In the genomic region with DNA sequence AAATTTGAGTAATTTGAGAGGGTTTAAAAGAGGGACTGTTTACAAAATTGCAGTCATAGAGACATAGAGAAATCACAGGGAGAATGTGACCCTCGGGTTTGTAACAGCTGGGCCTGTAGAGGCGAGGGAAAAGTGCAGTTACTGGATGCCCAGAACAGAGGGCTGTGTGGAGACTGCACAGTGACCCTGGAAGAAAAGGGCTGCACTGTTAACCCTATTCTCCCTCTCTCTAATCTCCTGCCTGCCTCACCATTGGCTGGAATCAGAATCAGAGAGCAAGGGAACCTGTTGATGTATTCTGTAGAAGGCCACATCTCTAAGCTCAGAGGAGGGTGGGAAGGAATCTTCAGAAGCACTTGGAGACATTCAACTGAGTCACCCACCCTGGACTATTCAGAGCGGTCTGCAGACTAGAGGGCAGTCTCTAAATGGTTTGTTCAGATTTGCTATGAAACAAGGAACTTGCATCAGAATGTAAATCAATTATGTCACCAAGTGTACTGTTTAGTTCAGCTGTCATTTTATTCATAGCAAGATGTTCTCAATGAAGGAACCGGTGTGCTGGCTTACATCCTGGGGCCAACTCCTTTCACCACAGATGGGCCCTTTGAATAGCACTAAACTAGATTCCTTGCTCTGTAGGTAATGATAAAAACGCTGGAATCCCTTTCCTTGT, we compare ENCODE assay signal across 15 cellular contexts.
A peak's percentile ranks its signal among the peaks of the same experiment; 100 is the strongest.
DNase-seq lines count a peak whose midpoint lies in the region; ATAC-seq, FAIRE-seq and TF ChIP-seq lines count a peak whose summit lies in the region.
"Had no signal": no experiment of that assay in that cellular context is flagged by ENCODE, and none has a peak within 500 bp of the region (broad histone marks: within the 10 kb centered on the region; RNA-seq: fewer than 3 reads in every experiment).

No MANE protein-coding gene starts in this region.

- H3K36me3 ChIP-seq in keratinocyte (ENCODE audit: control insufficient read depth in 2 of 2, extremely low read depth in 1 of 2, insufficient read depth in 2 of 2, low read length in 2 of 2) (no peaks in the 10 kb centered on the region), breast epithelium (no peaks in the 10 kb centered on the region)
- H3K36me3 ChIP-seq: adrenal gland had no signal

- no peak overlapping the region for H3K4me3 ChIP-seq in keratinocyte (ENCODE audit: control insufficient read depth in 2 of 3, extremely low read depth in 1 of 3, insufficient read depth in 2 of 3, low read depth in 1 of 3, low read length in 3 of 3)
- no peak overlapping the region for H3K4me3 ChIP-seq in skeletal muscle cell (ENCODE audit: low read depth, low read length)
- H3K4me3 ChIP-seq in breast epithelium: no peak overlapping the region
- H3K4me3 ChIP-seq: adrenal gland, coronary artery had no signal

- H3K4me2 ChIP-seq in keratinocyte (ENCODE audit: control insufficient read depth, extremely low read depth, insufficient read depth, low read depth, low read length): no peak overlapping the region

- H3K9ac ChIP-seq in keratinocyte (ENCODE audit: control insufficient read depth, extremely low read depth, insufficient read depth, low read length): no peak overlapping the region

- no peaks in the 10 kb centered on the region for H3K79me2 ChIP-seq in keratinocyte (ENCODE audit: control insufficient read depth, insufficient read depth, low read length)

- no peak overlapping the region for H2AFZ ChIP-seq in keratinocyte (ENCODE audit: control insufficient read depth, low read length)

- H3K27me3 ChIP-seq in keratinocyte (ENCODE audit: control insufficient read depth, extremely low read depth, insufficient read depth, low read length) (no peaks in the 10 kb centered on the region), breast epithelium (no peaks in the 10 kb centered on the region)
- H3K27me3 ChIP-seq: adrenal gland had no signal

- TF ChIP-seq POLR2A in breast epithelium (IDR thresholded peaks at IDR 0.05): no peak

- TF ChIP-seq CTCF in keratinocyte (optimal IDR thresholded peaks at IDR 0.05 in 1 of 3, IDR thresholded peaks at IDR 0.05 in 1 of 3, conservative IDR thresholded peaks at IDR 0.05 in 1 of 3; ENCODE audit: extremely low read depth in 1 of 3, insufficient read depth in 2 of 3, low read length in 3 of 3): no peak
- TF ChIP-seq CTCF in breast epithelium (IDR thresholded peaks at IDR 0.05): no peak

- dilution Hi-C loops in keratinocyte (cut with MboI; ENCODE audit: extremely low pct_ligation_motif_present, low sequenced_read_pairs): no loop called here

- H3K27ac ChIP-seq in keratinocyte (ENCODE audit: control insufficient read depth, insufficient read depth, low read length) (no peak overlapping the region), breast epithelium (peak overlapping the region in 1 of 2 donors; percentile 59)
- H3K27ac ChIP-seq: adrenal gland, coronary artery had no signal

- intact Hi-C loops in breast epithelium (cut with DNase I; ENCODE audit: low total_unique reads): no loop called here

- no peak for ATAC-seq in HG03108 (IDR thresholded peaks at IDR 0.05; ENCODE audit: unreplicated experiment)

- no peaks in the 10 kb centered on the region for H4K20me1 ChIP-seq in keratinocyte (ENCODE audit: control insufficient read depth, extremely low read depth, insufficient read depth, low read length)

- FAIRE-seq in keratinocyte (lab: Jason Lieb, UNC): peak; percentile 49

- DNase-seq in LHCN-M2 (ENCODE audit: low read depth) (peak; percentile 92), astrocyte of the hippocampus (ENCODE audit: low read depth, low spot score) (peak; percentile 44), keratinocyte (ENCODE audit: low read depth, low spot score) (no peak), skeletal muscle cell (ENCODE audit: low read depth) (peak; percentile 74), breast epithelium (ENCODE audit: low spot score in 2 of 2) (no peak), superior temporal gyrus (ENCODE audit: extremely low spot score) (no peak), NCI-H2227 (lab: John Stamatoyannopoulos, UW; ENCODE audit: unreplicated experiment) (no peak)
- DNase-seq: activated CD4-positive, alpha-beta T cell treated with anti-CD3 and anti-CD28 coated beads, Interleukin-2, amount 10 ng/mL, durations not matched to agents 24 days and 14 days; activated T-cell treated with anti-CD3 and anti-CD28 coated beads, Interleukin-2, amount 50 U/mL, for 1 hour; adrenal gland; NCI-H187 treated with DMSO at 0.1 percent for 48 hours; NCI-H748 treated with DMSO at 0.1 percent for 48 hours; T-helper 9 cell had no signal

- H3K9me1 ChIP-seq in keratinocyte (ENCODE audit: control insufficient read depth, extremely low read depth, insufficient read depth, low read length): no peaks in the 10 kb centered on the region

- no peaks in the 10 kb centered on the region for H3K4me1 ChIP-seq in keratinocyte (ENCODE audit: control insufficient read depth, extremely low read depth, insufficient read depth, low read length)
- H3K4me1 ChIP-seq in breast epithelium: no peaks in the 10 kb centered on the region

- H3K9me3 ChIP-seq in keratinocyte (ENCODE audit: control insufficient read depth, low read depth, low read length): no peaks in the 10 kb centered on the region
- no peaks in the 10 kb centered on the region for H3K9me3 ChIP-seq in breast epithelium
- H3K9me3 ChIP-seq: adrenal gland had no signal

Comparison
In these comparisons a context has a peak if more than half of its experiments do, and no peak if none do; other contexts are left out.
1. DNase-seq: peak in LHCN-M2 (single experiment), astrocyte of the hippocampus (single experiment) and skeletal muscle cell (single experiment); none in keratinocyte (single experiment), breast epithelium (0 of 2), superior temporal gyrus (single experiment) and NCI-H2227 (single experiment).